Comparison of ENCODE assay signal across 9 cellular contexts in genomic region chr2:73113634-73113958, GRCh38. TPM values are rescaled to one million over a fixed set of nuclear protein-coding genes. Genes with fewer than 3 reads are reported as not detected.
DNase-seq lines count a peak whose midpoint lies in the region; ATAC-seq and TF ChIP-seq lines count a peak whose summit lies in the region.
"Had no signal": no experiment of that assay in that cellular context is flagged by ENCODE, and none has a peak within 500 bp of the region (broad histone marks: within the 10 kb centered on the region; RNA-seq: fewer than 3 reads in every experiment).

No MANE protein-coding gene starts in this region.

- intact Hi-C loops in activated B cell treated with CpG ODN at 0.5 μM for 24 hours (cut with micrococcal nuclease) = loop anchor here (1.0 to 5.0 kb wide), 9 partner anchors 42 to 1844 kb away; partner anchors contain the start of genes ALMS1, CCT7, EMX1 and FBXO41

- H3K36me3 Mint-ChIP-seq in activated B cell treated with CpG ODN at 0.5 μM for 24 hours (ENCODE audit: low read depth) (no peaks in the 10 kb centered on the region), endothelial cell (ENCODE audit: low read depth, unreplicated experiment) (peaks cover under 1% of the 10 kb centered on the region)

- peaks cover 11% of the 10 kb centered on the region for H3K4me1 Mint-ChIP-seq in activated B cell treated with CpG ODN at 0.5 μM for 24 hours
- peaks cover 23% of the 10 kb centered on the region for H3K4me1 Mint-ChIP-seq in endothelial cell (ENCODE audit: unreplicated experiment)

- H3K36me3 ChIP-seq in HEK293 (ENCODE audit: control insufficient read depth in 2 of 2, insufficient read depth in 1 of 2, low read length in 2 of 2) = no peaks in the 10 kb centered on the region
- no peaks in the 10 kb centered on the region for H3K36me3 ChIP-seq in skeletal muscle tissue (ENCODE audit: control insufficient read depth in 3 of 3, insufficient read depth in 3 of 3, low read length in 3 of 3)

- H3K27ac Mint-ChIP-seq in activated B cell treated with CpG ODN at 0.5 μM for 24 hours (no peak overlapping the region), endothelial cell (ENCODE audit: unreplicated experiment) (no peak overlapping the region)
- H3K27ac Mint-ChIP-seq: T-helper 1 cell treated with Interleukin-12 subunit alpha and Interleukin-12 subunit beta and Interleukin-4 antibody, amounts not matched to agents 30 μg/mL and 1 μg/mL, for 36 hours had no signal

- TF ChIP-seq CTCF in HEK293 (tag by site-specific recombination; IDR thresholded peaks at IDR 0.05) (no peak), activated B cell treated with CpG ODN at 0.5 μM for 24 hours (IDR thresholded peaks at IDR 0.05) (no peak), endothelial cell (IDR thresholded peaks at IDR 0.05; ENCODE audit: unreplicated experiment) (no peak)

- no peaks in the 10 kb centered on the region for H3K27me3 Mint-ChIP-seq in activated B cell treated with CpG ODN at 0.5 μM for 24 hours
- H3K27me3 Mint-ChIP-seq in endothelial cell (ENCODE audit: unreplicated experiment) = peaks cover 7% of the 10 kb centered on the region

- H3K4me3 ChIP-seq in HEK293 (ENCODE audit: low read depth, low read length) = peak overlapping the region; percentile 64
- H3K4me3 ChIP-seq in iPS-11a (ENCODE audit: low read depth, low read length) = peak overlapping the region; percentile 51
- H3K4me3 ChIP-seq in skeletal muscle tissue (ENCODE audit: low read length in 3 of 3) = peak overlapping the region; percentile 63 to 86 (median 83)

- no peaks in the 10 kb centered on the region for H3K9me3 ChIP-seq in HEK293 (ENCODE audit: control insufficient read depth, insufficient read depth, low read depth, low read length)
- H3K9me3 ChIP-seq in skeletal muscle tissue (ENCODE audit: control insufficient read depth in 3 of 3, low read length in 3 of 3) = no peaks in the 10 kb centered on the region

- H3K4me3 Mint-ChIP-seq in activated B cell treated with CpG ODN at 0.5 μM for 24 hours = peak overlapping the region; percentile 72
- H3K4me3 Mint-ChIP-seq in endothelial cell (ENCODE audit: unreplicated experiment) = no peak overlapping the region

- H3K27me3 ChIP-seq in skeletal muscle tissue (ENCODE audit: control insufficient read depth in 3 of 3, insufficient read depth in 3 of 3, low read length in 3 of 3) = no peaks in the 10 kb centered on the region

- DNase-seq in activated B cell treated with CpG ODN at 0.5 μM for 24 hours (no peak), T-helper 9 cell (no peak), endothelial cell (ENCODE audit: low spot score) (no peak)

- peak overlapping the region in 2 of 3 donors; percentile 73 to 81 for H3K9ac ChIP-seq in skeletal muscle tissue (ENCODE audit: low read depth in 1 of 3, low read length in 3 of 3)

- H3K9me3 Mint-ChIP-seq in activated B cell treated with CpG ODN at 0.5 μM for 24 hours (no peaks in the 10 kb centered on the region), endothelial cell (ENCODE audit: unreplicated experiment) (no peaks in the 10 kb centered on the region)
- H3K9me3 Mint-ChIP-seq: T-helper 1 cell treated with Interleukin-12 subunit alpha and Interleukin-12 subunit beta and Interleukin-4 antibody, amounts not matched to agents 30 μg/mL and 1 μg/mL, for 36 hours had no signal

- CTCF ChIA-PET in HEK293 (lab: Yijun Ruan, JAX) (interaction anchor here (0.9 to 1.6 kb wide), 3 partner anchors 28 to 48 kb away, joined by 3 to 16 read pairs (median 3); no protein-coding TSS in a partner anchor), activated B cell treated with CpG ODN at 0.5 μM for 24 hours (lab: Charles Lee) (interaction anchor here (1.4 kb wide), 1 partner anchor 64 kb away, joined by 6 read pairs; no protein-coding TSS in a partner anchor)

- POLR2A ChIA-PET in HEK293 (lab: Yijun Ruan, JAX) = interaction anchor here (1.4 kb wide), 1 partner anchor 42 kb away, joined by 5 read pairs; the partner anchor contains the start of gene SFXN5
- POLR2A ChIA-PET in activated B cell treated with CpG ODN at 0.5 μM for 24 hours (lab: Charles Lee) = interaction anchor here (0.8 kb wide), 1 partner anchor 38 kb away, joined by 3 read pairs; no protein-coding TSS in a partner anchor

- H3K27ac ChIP-seq in HEK293 (ENCODE audit: extremely low read depth, low read depth, low read length) (peak overlapping the region; percentile 78; the same call in 1 of the 2 replicates), skeletal muscle tissue (ENCODE audit: low read depth, low read length) (peak overlapping the region; percentile 85)

- H3K4me1 ChIP-seq in HEK293 (ENCODE audit: control insufficient read depth, insufficient read depth, low read length) = peaks cover 17% of the 10 kb centered on the region; the same call in 1 of the 2 replicates
- H3K4me1 ChIP-seq in skeletal muscle tissue (ENCODE audit: control insufficient read depth in 3 of 3, insufficient read depth in 3 of 3, low read length in 3 of 3) = peaks cover 23 to 31% (median 28%) of the 10 kb centered on the region in 3 donors

- ATAC-seq in activated B cell treated with CpG ODN at 0.5 μM for 24 hours (ENCODE audit: low read depth) (no peak), HG03159 (IDR thresholded peaks at IDR 0.05; ENCODE audit: unreplicated experiment) (no peak), HG03439 (IDR thresholded peaks at IDR 0.05; ENCODE audit: unreplicated experiment) (no peak)

TF ChIP-seq in HEK293, 187 proteins besides CTCF, POLR2A, EP300 and RAD21 (continues in another document):
- TF ChIP-seq SCRT2 (tag by site-specific recombination; IDR thresholded peaks at IDR 0.05) (no peak), SP3 (tag by site-specific recombination; IDR thresholded peaks at IDR 0.05) (no peak), TSHZ1 (tag by site-specific recombination; IDR thresholded peaks at IDR 0.05; ENCODE audit: borderline replicate concordance) (no peak), ZBTB8A (tag by site-specific recombination; IDR thresholded peaks at IDR 0.05) (no peak), ZNF707 (tag by site-specific recombination; IDR thresholded peaks at IDR 0.05) (no peak), ZNF571 (tag by site-specific recombination; IDR thresholded peaks at IDR 0.05) (no peak), KLF8 (tag by site-specific recombination; IDR thresholded peaks at IDR 0.05) (no peak), ZNF785 (tag by site-specific recombination; IDR thresholded peaks at IDR 0.05) (no peak), ZNF624 (tag by site-specific recombination; IDR thresholded peaks at IDR 0.05) (no peak), IKZF3 (tag by site-specific recombination; IDR thresholded peaks at IDR 0.05) (no peak), ZXDB (tag by site-specific recombination; IDR thresholded peaks at IDR 0.05) (no peak), ZNF548 (tag by site-specific recombination; IDR thresholded peaks at IDR 0.05) (no peak), ZNF626 (tag by site-specific recombination; IDR thresholded peaks at IDR 0.05) (no peak), ZNF416 (tag by site-specific recombination; IDR thresholded peaks at IDR 0.05) (no peak), ZNF792 (tag by site-specific recombination; IDR thresholded peaks at IDR 0.05) (peak; percentile 66; the same call in 1 of the 2 replicates)
- TF ChIP-seq, protein P1, sequence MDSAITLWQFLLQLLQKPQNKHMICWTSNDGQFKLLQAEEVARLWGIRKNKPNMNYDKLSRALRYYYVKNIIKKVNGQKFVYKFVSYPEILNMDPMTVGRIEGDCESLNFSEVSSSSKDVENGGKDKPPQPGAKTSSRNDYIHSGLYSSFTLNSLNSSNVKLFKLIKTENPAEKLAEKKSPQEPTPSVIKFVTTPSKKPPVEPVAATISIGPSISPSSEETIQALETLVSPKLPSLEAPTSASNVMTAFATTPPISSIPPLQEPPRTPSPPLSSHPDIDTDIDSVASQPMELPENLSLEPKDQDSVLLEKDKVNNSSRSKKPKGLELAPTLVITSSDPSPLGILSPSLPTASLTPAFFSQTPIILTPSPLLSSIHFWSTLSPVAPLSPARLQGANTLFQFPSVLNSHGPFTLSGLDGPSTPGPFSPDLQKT (IDR thresholded peaks at IDR 0.05; ENCODE audit: borderline replicate concordance, low read depth, low read length) = no peak

RNA-seq across cellular contexts. Expression of gene RAB11FIP5, which starts 0.8 kb away (rescaled TPM):
- total RNA-seq in activated B cell treated with CpG ODN at 0.5 μM for 24 hours (3.2 and 3.5 TPM in 2 replicates), skeletal muscle tissue (12.0 TPM), endothelial cell (ENCODE audit: unreplicated experiment) (27.8 TPM)

RNA-seq across cellular contexts. Expression of gene SFXN5, which starts 42.1 kb away (rescaled TPM):
- total RNA-seq in activated B cell treated with CpG ODN at 0.5 μM for 24 hours (10.2 and 13.9 TPM in 2 replicates), skeletal muscle tissue (4.7 TPM), endothelial cell (ENCODE audit: unreplicated experiment) (29.8 TPM)
